12 cellular contexts compared by ENCODE assay signal in the genomic region with DNA sequence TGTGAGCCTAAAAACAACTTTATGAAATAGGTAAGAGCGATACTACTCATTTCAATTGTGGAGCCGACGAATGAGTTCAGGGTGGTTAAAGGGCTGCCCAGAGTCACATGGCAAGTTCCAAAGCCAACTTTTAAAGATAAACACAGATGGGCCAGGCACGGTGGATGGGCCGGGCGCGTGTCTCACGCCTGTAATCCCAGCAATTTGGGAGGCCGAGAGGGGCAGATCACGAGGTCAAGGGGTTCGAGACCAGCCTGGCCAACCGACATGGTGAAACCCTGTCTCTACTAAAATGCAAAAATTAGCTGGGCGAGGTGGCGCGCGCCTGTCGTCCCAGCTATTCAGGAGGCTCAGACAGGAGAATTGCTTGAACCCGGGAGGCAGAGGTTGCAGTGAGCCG. TPM values are rescaled to one million over a fixed set of nuclear protein-coding genes. Genes with fewer than 3 reads are reported as not detected.
A peak's percentile ranks its signal among the peaks of the same experiment; 100 is the strongest.
DNase-seq lines count a peak whose midpoint lies in the region; ATAC-seq and TF ChIP-seq lines count a peak whose summit lies in the region.
"Had no signal": no experiment of that assay in that cellular context is flagged by ENCODE, and none has a peak within 500 bp of the region (broad histone marks: within the 10 kb centered on the region; RNA-seq: fewer than 3 reads in every experiment).

No MANE protein-coding gene starts in this region.

- no peak for ATAC-seq in naive thymus-derived CD8-positive, alpha-beta T cell
- ATAC-seq in left lung, result no peak
- no peak for ATAC-seq in GM19351 (IDR thresholded peaks at IDR 0.05; ENCODE audit: unreplicated experiment)
- ATAC-seq in GM21423 (IDR thresholded peaks at IDR 0.05; ENCODE audit: unreplicated experiment), result no peak

- peak overlapping the region; percentile 90 for H3K4me3 Mint-ChIP-seq in HFFc6
- peak overlapping the region in 8 of 10 donors; percentile 63 to 85 (median 82) for H3K4me3 Mint-ChIP-seq in naive thymus-derived CD8-positive, alpha-beta T cell

- no peaks in the 10 kb centered on the region for H3K36me3 ChIP-seq in BLaER1 treated with 17β-estradiol and CSF1 and Interleukin-3, amounts not matched to agents 10 nM and 100 nM
- no peaks in the 10 kb centered on the region for H3K36me3 ChIP-seq in left lung
- H3K36me3 ChIP-seq: cardiac muscle cell had no signal

- H3K27ac Mint-ChIP-seq in HFFc6, result peak overlapping the region; percentile 90
- no peak overlapping the region for H3K27ac Mint-ChIP-seq in naive thymus-derived CD8-positive, alpha-beta T cell

- no peak overlapping the region for H3K27ac ChIP-seq in BLaER1 treated with 17β-estradiol and CSF1 and Interleukin-3, amounts not matched to agents 10 nM and 100 nM
- H3K27ac ChIP-seq in caudate nucleus (ENCODE audit: low read depth, low read length) (peak overlapping the region; percentile 32), left lung (peak overlapping the region in 1 of 2 donors; percentile 84)
- H3K27ac ChIP-seq: cardiac muscle cell, HL-60 had no signal

- no peaks in the 10 kb centered on the region; the same call in 1 of the 2 replicates for H3K27me3 Mint-ChIP-seq in HFFc6 (ENCODE audit: insufficient read depth)
- peaks cover 8 to 41% (median 18%) of the 10 kb centered on the region in 5 donors for H3K27me3 Mint-ChIP-seq in naive thymus-derived CD8-positive, alpha-beta T cell

- peaks cover 35% of the 10 kb centered on the region for H3K4me1 Mint-ChIP-seq in HFFc6 (ENCODE audit: low read depth)
- peaks cover 0 to 11% (median 5%) of the 10 kb centered on the region in 4 donors for H3K4me1 Mint-ChIP-seq in naive thymus-derived CD8-positive, alpha-beta T cell

- H3K4me1 ChIP-seq in BLaER1 treated with 17β-estradiol and CSF1 and Interleukin-3, amounts not matched to agents 10 nM and 100 nM, result peaks cover 3 to 17% (median 6%) of the 10 kb centered on the region in 10 experiments; a peak in 9 of 20 replicates
- H3K4me1 ChIP-seq in left lung, result peaks cover 0 to 28% of the 10 kb centered on the region in 2 donors

- H3K9ac ChIP-seq in BLaER1 treated with 17β-estradiol and CSF1 and Interleukin-3, amounts not matched to agents 10 nM and 100 nM, result no peak overlapping the region; a peak in 1 of 22 replicates

- H4K20me1 ChIP-seq in BLaER1 treated with 17β-estradiol and CSF1 and Interleukin-3, amounts not matched to agents 10 nM and 100 nM, result no peaks in the 10 kb centered on the region

- no peak for TF ChIP-seq CTCF in HFFc6 (IDR thresholded peaks at IDR 0.05)
- no peak for TF ChIP-seq CTCF in left lung (IDR thresholded peaks at IDR 0.05)

- no peak overlapping the region for H3K4me3 ChIP-seq in BLaER1 treated with 17β-estradiol and CSF1 and Interleukin-3, amounts not matched to agents 10 nM and 100 nM
- no peak overlapping the region for H3K4me3 ChIP-seq in left lung

- intact Hi-C loops in left lung (cut with DNase I), result no loop called here

- H3K4me2 ChIP-seq in BLaER1 treated with 17β-estradiol and CSF1 and Interleukin-3, amounts not matched to agents 10 nM and 100 nM, result peak overlapping the region in 7 of 11 experiments; percentile 82 to 99 (median 96); a peak in 9 of 22 replicates

- POLR2A ChIA-PET in naive thymus-derived CD8-positive, alpha-beta T cell (lab: Charles Lee), result no interaction called here

- no peak for DNase-seq in HFFc6
- DNase-seq in caudate nucleus (lab: John Stamatoyannopoulos, UW), result peak in 1 of 61 donors; percentile 5
- no peak for DNase-seq in naive thymus-derived CD8-positive, alpha-beta T cell
- DNase-seq in left lung, result no peak
- DNase-seq in occipital lobe (lab: John Stamatoyannopoulos, UW), result no peak
- DNase-seq: MV-4-11, NCI-H774 had no signal

- H3K27me3 ChIP-seq in BLaER1 treated with 17β-estradiol and CSF1 and Interleukin-3, amounts not matched to agents 10 nM and 100 nM, result peaks cover 0 to 14% (median 0%) of the 10 kb centered on the region in 11 experiments; a peak in 7 of 22 replicates
- peaks cover 0 to 18% of the 10 kb centered on the region in 2 donors for H3K27me3 ChIP-seq in left lung
- H3K27me3 ChIP-seq: cardiac muscle cell had no signal

- no peaks in the 10 kb centered on the region for H3K9me3 Mint-ChIP-seq in HFFc6
- no peaks in the 10 kb centered on the region for H3K9me3 Mint-ChIP-seq in naive thymus-derived CD8-positive, alpha-beta T cell

- H3K9me3 ChIP-seq in BLaER1 treated with 17β-estradiol and CSF1 and Interleukin-3, amounts not matched to agents 10 nM and 100 nM (replicated peaks in 1 of 11), result no peaks in the 10 kb centered on the region
- no peaks in the 10 kb centered on the region for H3K9me3 ChIP-seq in left lung

- peaks cover 5% of the 10 kb centered on the region for H3K36me3 Mint-ChIP-seq in HFFc6 (ENCODE audit: low read depth)
- peaks cover 0 to 5% (median 0%) of the 10 kb centered on the region in 3 donors for H3K36me3 Mint-ChIP-seq in naive thymus-derived CD8-positive, alpha-beta T cell

RNA-seq across cellular contexts. Expression of a gene that starts 0.9 kb away (rescaled TPM):
- 1 to 10 TPM in 5 of 6 experiments, under 1 TPM in 1; 0.66 to 2.5 (median 1.5) TPM for total RNA-seq in HFFc6 (2021; fragmentation: NEBNext Ultra II Directional; extraction: Animal tissue kit (Norgen Biotek cat#: 25700))
- not detected for total RNA-seq in naive thymus-derived CD8-positive, alpha-beta T cell
- polyA plus RNA-seq in naive thymus-derived CD8-positive, alpha-beta T cell, result not detected
- 1 to 10 TPM; 1.7 to 2.1 TPM for total RNA-seq in left lung
- total RNA-seq in occipital lobe, result 1.6 TPM
- total RNA-seq: cardiac muscle cell had no signal

RNA-seq across cellular contexts. Expression of a gene that starts 41.7 kb away (rescaled TPM):
- 10 to 100 TPM; 28.3 to 43.6 (median 32.8) TPM for total RNA-seq in HFFc6 (2021; fragmentation: NEBNext Ultra II Directional; extraction: Animal tissue kit (Norgen Biotek cat#: 25700))
- total RNA-seq in naive thymus-derived CD8-positive, alpha-beta T cell, result 10 to 100 TPM; 50.8 to 55.8 TPM
- polyA plus RNA-seq in naive thymus-derived CD8-positive, alpha-beta T cell, result 10 to 100 TPM in 2 of 3 donors, 1 to 10 TPM in 1; 9.0 to 13.7 (median 12.9) TPM
- total RNA-seq in left lung (10 to 100 TPM; 79.1 to 86.0 TPM), occipital lobe (5.8 TPM)

RNA-seq across cellular contexts. Expression of a gene that starts 44.0 kb away (rescaled TPM):
- under 1 TPM; 0.28 to 0.73 (median 0.57) TPM for total RNA-seq in HFFc6 (2021; fragmentation: NEBNext Ultra II Directional; extraction: Animal tissue kit (Norgen Biotek cat#: 25700))
- total RNA-seq in naive thymus-derived CD8-positive, alpha-beta T cell, result under 1 TPM in 1 of 2 experiments, not detected in 1; 0.25 TPM
- polyA plus RNA-seq in naive thymus-derived CD8-positive, alpha-beta T cell, result not detected
- total RNA-seq in left lung (under 1 TPM; 0.76 to 0.94 TPM), occipital lobe (not detected)
- total RNA-seq: cardiac muscle cell had no signal
- polyA plus RNA-seq: cardiac muscle cell had no signal
